Comparison of ENCODE assay signal across 1 cellular context in the genomic region with DNA sequence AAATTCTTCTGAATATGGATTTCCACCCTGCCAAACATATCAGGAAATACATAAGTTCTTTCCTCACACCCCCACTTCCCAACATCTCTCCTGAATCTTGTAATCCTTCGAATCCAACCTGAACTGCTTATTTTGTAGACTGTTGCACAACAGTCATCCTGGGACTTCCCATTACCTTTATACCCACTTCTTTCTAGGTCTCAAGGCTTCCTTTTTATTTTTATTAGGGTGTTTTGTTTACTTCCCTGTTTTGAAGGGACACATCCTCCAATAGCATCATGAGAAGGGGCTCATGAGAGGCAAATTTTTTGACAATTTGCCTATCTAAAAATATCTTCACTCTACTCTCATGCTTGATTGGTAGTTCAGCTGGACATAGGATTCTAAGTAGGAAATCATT.
TF ChIP-seq lines count a peak whose summit lies in the region.

No MANE protein-coding gene starts in this region.

TF ChIP-seq in IMR-90, 13 proteins besides CTCF, POLR2A, EP300 and RAD21:
- TF ChIP-seq MAFK (IDR thresholded peaks at IDR 0.05; ENCODE audit: low read depth, low read length) (no peak), CEBPB (IDR thresholded peaks at IDR 0.05; ENCODE audit: low read depth, low read length) (0 out of 2 replicates have a peak, but pooled peaks have one; percentile 15)
TF ChIP-seq in IMR-90: peak in this region for 1.
